Comparison of ENCODE assay signal across 15 cellular contexts in genomic region chr10:132550366-132551092, GRCh38. TPM values are rescaled to one million over a fixed set of nuclear protein-coding genes. Genes with fewer than 3 reads are reported as not detected.
A peak's percentile ranks its signal among the peaks of the same experiment; 100 is the strongest.
DNase-seq lines count a peak whose midpoint lies in the region; ATAC-seq, FAIRE-seq and TF ChIP-seq lines count a peak whose summit lies in the region.
"Had no signal": no experiment of that assay in that cellular context is flagged by ENCODE, and none has a peak within 500 bp of the region (broad histone marks: within the 10 kb centered on the region; RNA-seq: fewer than 3 reads in every experiment).

No MANE protein-coding gene starts in this region.

- H3K4me3 ChIP-seq in DOHH2 (ENCODE audit: low read length), result peak overlapping the region; percentile 58

- no peak for ATAC-seq in activated CD8-positive, alpha-beta T cell treated with anti-CD3 and anti-CD28 coated beads, Interleukin-2, amount 10 ng/mL, durations not matched to agents 7 days and 5 days
- no peak for ATAC-seq in natural killer cell treated with Interleukin-12 subunit alpha and Interleukin-12 subunit beta and Interleukin-15 and Interleukin-18, amount 100 ng/mL, for 72 hours
- ATAC-seq in HG03457 (IDR thresholded peaks at IDR 0.05; ENCODE audit: unreplicated experiment) (no peak), HG03565 (IDR thresholded peaks at IDR 0.05; ENCODE audit: unreplicated experiment) (no peak)

- no peaks in the 10 kb centered on the region for H4K20me1 ChIP-seq in DOHH2 (ENCODE audit: control insufficient read depth, insufficient read depth, low read depth, low read length)

- H3K9me3 ChIP-seq in DOHH2 (ENCODE audit: control insufficient read depth, insufficient read depth, low read length), result no peaks in the 10 kb centered on the region

- H3K27ac ChIP-seq in DOHH2 (ENCODE audit: low read depth, low read length), result peak overlapping the region; percentile 88

- no peaks in the 10 kb centered on the region for H3K36me3 ChIP-seq in DOHH2 (ENCODE audit: control insufficient read depth, low read length)

- H3K27me3 Mint-ChIP-seq in activated CD8-positive, alpha-beta T cell treated with anti-CD3 and anti-CD28 coated beads, Interleukin-2, amount 10 ng/mL, durations not matched to agents 7 days and 5 days (ENCODE audit: low read depth), result no peaks in the 10 kb centered on the region
- H3K27me3 Mint-ChIP-seq in natural killer cell treated with Interleukin-12 subunit alpha and Interleukin-12 subunit beta and Interleukin-15 and Interleukin-18, amount 100 ng/mL, for 72 hours, result no peaks in the 10 kb centered on the region

- H3K4me2 ChIP-seq in DOHH2 (ENCODE audit: low read length), result peak overlapping the region; percentile 70

- no peaks in the 10 kb centered on the region for H3K9me3 Mint-ChIP-seq in activated CD8-positive, alpha-beta T cell treated with anti-CD3 and anti-CD28 coated beads, Interleukin-2, amount 10 ng/mL, durations not matched to agents 7 days and 5 days (ENCODE audit: insufficient read depth)
- H3K9me3 Mint-ChIP-seq in natural killer cell treated with Interleukin-12 subunit alpha and Interleukin-12 subunit beta and Interleukin-15 and Interleukin-18, amount 100 ng/mL, for 72 hours, result no peaks in the 10 kb centered on the region
- H3K9me3 Mint-ChIP-seq: activated naive CD4-positive, alpha-beta T cell treated with anti-CD3 and anti-CD28 coated beads, Interleukin-2, amount 50 U/mL, for 72 hours had no signal

- no peak for FAIRE-seq in D721Med (lab: Jason Lieb, UNC)
- FAIRE-seq: A204.1, endothelial cell of umbilical vein had no signal

- H3F3A ChIP-seq in DOHH2 (ENCODE audit: control insufficient read depth, insufficient read depth), result no peaks in the 10 kb centered on the region

- CTCF ChIA-PET in activated CD8-positive, alpha-beta T cell treated with anti-CD3 and anti-CD28 coated beads, Interleukin-2, amount 10 ng/mL, durations not matched to agents 7 days and 5 days (lab: Charles Lee), result interaction anchor here (1.1 to 2.7 kb wide), 11 partner anchors 9 to 103 kb away, joined by 3 to 33 read pairs (median 4); no protein-coding TSS in a partner anchor

- TF ChIP-seq CTCF in DOHH2 (IDR thresholded peaks at IDR 0.05; ENCODE audit: low read depth, low read length, poor library complexity, severe bottlenecking) (no peak), D721Med (IDR thresholded peaks at IDR 0.05; ENCODE audit: insufficient read depth, missing control alignments) (no peak)

- no peaks in the 10 kb centered on the region for H3K9me2 ChIP-seq in DOHH2 (replicated peaks; ENCODE audit: control insufficient read depth, low read length)

- H3K27me3 ChIP-seq in DOHH2 (ENCODE audit: control insufficient read depth, low read length), result no peaks in the 10 kb centered on the region

- peak overlapping the region; percentile 87 for H3K27ac Mint-ChIP-seq in activated CD8-positive, alpha-beta T cell treated with anti-CD3 and anti-CD28 coated beads, Interleukin-2, amount 10 ng/mL, durations not matched to agents 7 days and 5 days
- peak overlapping the region; percentile 78 to 88 for H3K27ac Mint-ChIP-seq in natural killer cell treated with Interleukin-12 subunit alpha and Interleukin-12 subunit beta and Interleukin-15 and Interleukin-18, amount 100 ng/mL, for 72 hours

- POLR2A ChIA-PET in activated CD8-positive, alpha-beta T cell treated with anti-CD3 and anti-CD28 coated beads, Interleukin-2, amount 10 ng/mL, durations not matched to agents 7 days and 5 days (lab: Charles Lee), result interaction anchor here (0.6 to 2.0 kb wide), 6 partner anchors 9 to 283 kb away, joined by 3 to 23 read pairs (median 4); no protein-coding TSS in a partner anchor

- no peaks in the 10 kb centered on the region for H3K36me3 Mint-ChIP-seq in activated CD8-positive, alpha-beta T cell treated with anti-CD3 and anti-CD28 coated beads, Interleukin-2, amount 10 ng/mL, durations not matched to agents 7 days and 5 days (ENCODE audit: low read depth)
- no peaks in the 10 kb centered on the region for H3K36me3 Mint-ChIP-seq in natural killer cell treated with Interleukin-12 subunit alpha and Interleukin-12 subunit beta and Interleukin-15 and Interleukin-18, amount 100 ng/mL, for 72 hours
- H3K36me3 Mint-ChIP-seq: activated naive CD4-positive, alpha-beta T cell treated with anti-CD3 and anti-CD28 coated beads, Interleukin-2, amount 50 U/mL, for 72 hours had no signal

- peaks cover 41% of the 10 kb centered on the region for H3K4me1 Mint-ChIP-seq in activated CD8-positive, alpha-beta T cell treated with anti-CD3 and anti-CD28 coated beads, Interleukin-2, amount 10 ng/mL, durations not matched to agents 7 days and 5 days (ENCODE audit: low read depth)
- H3K4me1 Mint-ChIP-seq in natural killer cell treated with Interleukin-12 subunit alpha and Interleukin-12 subunit beta and Interleukin-15 and Interleukin-18, amount 100 ng/mL, for 72 hours (ENCODE audit: low read depth in 2 of 2), result peaks cover 27 to 31% of the 10 kb centered on the region in 2 donors

- H3K4me3 Mint-ChIP-seq in activated CD8-positive, alpha-beta T cell treated with anti-CD3 and anti-CD28 coated beads, Interleukin-2, amount 10 ng/mL, durations not matched to agents 7 days and 5 days, result no peak overlapping the region
- peak overlapping the region; percentile 71 for H3K4me3 Mint-ChIP-seq in natural killer cell treated with Interleukin-12 subunit alpha and Interleukin-12 subunit beta and Interleukin-15 and Interleukin-18, amount 100 ng/mL, for 72 hours

- peaks cover 54% of the 10 kb centered on the region for H3K4me1 ChIP-seq in DOHH2 (ENCODE audit: control insufficient read depth, low read length)

- H3K79me2 ChIP-seq in DOHH2 (ENCODE audit: control insufficient read depth, low read length), result peaks cover 52% of the 10 kb centered on the region

- peak; percentile 20 for DNase-seq in NCI-H2029 (lab: John Stamatoyannopoulos, UW)
- no peak for DNase-seq in NCI-H2029 treated with DMSO at 0.1 percent for 48 hours (lab: John Stamatoyannopoulos, UW)
- DNase-seq in activated CD8-positive, alpha-beta T cell treated with anti-CD3 and anti-CD28 coated beads, Interleukin-2, amount 10 ng/mL, durations not matched to agents 7 days and 5 days, result no peak
- no peak for DNase-seq in natural killer cell treated with Interleukin-12 subunit alpha and Interleukin-12 subunit beta and Interleukin-15 and Interleukin-18, amount 100 ng/mL, for 72 hours (ENCODE audit: low spot score)
- no peak for DNase-seq in D721Med (ENCODE audit: insufficient read length, low spot score)
- DNase-seq: activated CD4-positive, alpha-beta T cell treated with anti-CD3 and anti-CD28 coated beads, Interleukin-2, amount 50 U/mL, for 1 hour; caudate nucleus; DMS 273 treated with DMSO at 0.1 percent for 48 hours; NCI-H2081 had no signal

RNA-seq across cellular contexts. Expression of gene INPP5A, which starts 12.9 kb away (rescaled TPM):
- 1 to 10 TPM; 9.9 TPM for total RNA-seq in activated CD8-positive, alpha-beta T cell treated with anti-CD3 and anti-CD28 coated beads, Interleukin-2, amount 10 ng/mL, durations not matched to agents 7 days and 5 days
- 10 to 100 TPM; 14.8 to 18.6 TPM for total RNA-seq in natural killer cell treated with Interleukin-12 subunit alpha and Interleukin-12 subunit beta and Interleukin-15 and Interleukin-18, amount 100 ng/mL, for 72 hours
